ENCODE assay signal across 26 cellular contexts in genomic region chr11:79422866-79423265, GRCh38. TPM values are rescaled to one million over a fixed set of nuclear protein-coding genes. Genes with fewer than 3 reads are reported as not detected.
"Had no signal": no experiment of that assay in that cellular context is flagged by ENCODE, and none has a peak within 500 bp of the region (broad histone marks: within the 10 kb centered on the region; RNA-seq: fewer than 3 reads in every experiment).

No MANE protein-coding gene starts in this region.

- H3K9me3 ChIP-seq: colonic mucosa, left lung, right lobe of liver, suprapubic skin, tibial nerve, upper lobe of left lung had no signal

- H3K4me3 Mint-ChIP-seq: naive thymus-derived CD4-positive, alpha-beta T cell; nephron; neural progenitor cell; stimulated activated naive CD8-positive, alpha-beta T cell treated with anti-CD3 and anti-CD28 coated beads, Interleukin-15, amount 100 ng/mL, for 72 hours had no signal

- H3K27me3 ChIP-seq: colonic mucosa, hepatocyte, left lung, neural progenitor cell, right lobe of liver, suprapubic skin, tibial nerve, upper lobe of left lung had no signal

- H3K9ac ChIP-seq: neural progenitor cell, parathyroid adenoma had no signal

- H3K79me2 ChIP-seq: parathyroid adenoma had no signal

- DNase-seq: colonic mucosa; dermis blood vessel endothelial cell; effector memory CD4-positive, alpha-beta T cell; head of caudate nucleus; left cardiac atrium; left lung; mesenchymal stem cell; midbrain; naive thymus-derived CD4-positive, alpha-beta T cell; right lobe of liver; stimulated activated CD4-positive, alpha-beta T cell treated with anti-CD3 and anti-CD28 coated beads, Interleukin-12 subunit alpha, Interleukin-12 subunit beta, amount 100 ng/mL, for 4 hours; stimulated activated CD4-positive, alpha-beta T cell treated with anti-CD3 and anti-CD28 coated beads, Interleukin-1b, Interleukin-23, amount 100 ng/mL, for 48 hours; stimulated activated CD4-positive, alpha-beta T cell treated with anti-CD3 and anti-CD28 coated beads, Interleukin-4, amount 100 ng/mL, for 1 hour; stimulated activated CD8-positive, alpha-beta memory T cell treated with anti-CD3 and anti-CD28 coated beads, Interleukin-4, amount 100 ng/mL, for 48 hours; stimulated activated naive CD4-positive, alpha-beta T cell; stimulated activated naive CD8-positive, alpha-beta T cell treated with anti-CD3 and anti-CD28 coated beads, Interleukin-15, amount 100 ng/mL, for 72 hours; upper lobe of left lung had no signal

- H3K4me1 ChIP-seq: colonic mucosa, neural progenitor cell, parathyroid adenoma, right lobe of liver, tibial nerve, upper lobe of left lung had no signal

- H3K27me3 Mint-ChIP-seq: progenitor cell of endocrine pancreas had no signal

- H3K4me2 ChIP-seq: hepatocyte, neural progenitor cell, smooth muscle cell had no signal

- H3K4me1 Mint-ChIP-seq: naive thymus-derived CD4-positive, alpha-beta T cell; stimulated activated naive CD8-positive, alpha-beta T cell treated with anti-CD3 and anti-CD28 coated beads, Interleukin-15, amount 100 ng/mL, for 72 hours had no signal

- H3K36me3 Mint-ChIP-seq: naive thymus-derived CD4-positive, alpha-beta T cell had no signal

- H3K27ac ChIP-seq: colonic mucosa, hepatocyte, left lung, neural progenitor cell, parathyroid adenoma, right lobe of liver, suprapubic skin, tibial nerve, upper lobe of left lung had no signal

- H3K9me3 Mint-ChIP-seq: nephron, neural progenitor cell had no signal

- H3K36me3 ChIP-seq: colonic mucosa, left lung, neural progenitor cell, right lobe of liver, suprapubic skin, tibial nerve, upper lobe of left lung had no signal

- H3K27ac Mint-ChIP-seq: naive thymus-derived CD4-positive, alpha-beta T cell; nephron; neural progenitor cell; progenitor cell of endocrine pancreas; stimulated activated naive CD8-positive, alpha-beta T cell treated with anti-CD3 and anti-CD28 coated beads, Interleukin-15, amount 100 ng/mL, for 72 hours had no signal

- H3K4me3 ChIP-seq: colonic mucosa, hepatocyte, left lung, neural progenitor cell, right lobe of liver, smooth muscle cell, suprapubic skin, tibial nerve, upper lobe of left lung had no signal

RNA-seq across cellular contexts. Expression of gene TENM4, which starts 18.0 kb away (rescaled TPM):
- total RNA-seq: lung microvascular endothelial cell had no signal
- polyA plus RNA-seq: naive thymus-derived CD4-positive, alpha-beta T cell had no signal
